20 cellular contexts compared by ENCODE assay signal in the genomic region with DNA sequence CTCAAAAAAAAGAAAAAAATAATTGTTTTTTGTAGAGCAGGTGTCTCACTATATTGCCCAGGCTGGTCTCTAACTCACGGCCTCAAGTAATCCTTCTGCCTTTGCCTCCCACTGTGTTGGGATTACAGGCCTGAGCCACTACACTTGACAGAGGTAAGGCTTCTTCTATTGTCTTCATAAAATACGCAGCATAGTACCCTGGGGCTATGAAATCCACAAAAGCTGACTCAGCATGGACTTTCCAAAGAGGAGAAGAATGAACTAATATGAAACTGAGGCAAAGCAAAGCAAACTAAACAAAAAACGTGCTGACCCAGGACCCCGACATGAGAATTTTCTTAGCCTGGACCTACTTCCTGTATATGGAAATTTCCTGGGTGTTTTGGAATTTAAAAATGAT. TPM values are rescaled to one million over a fixed set of nuclear protein-coding genes. Genes with fewer than 3 reads are reported as not detected.
"Had no signal": no experiment of that assay in that cellular context is flagged by ENCODE, and none has a peak within 500 bp of the region (broad histone marks: within the 10 kb centered on the region; RNA-seq: fewer than 3 reads in every experiment).

No MANE protein-coding gene starts in this region.

- H3K4me1 Mint-ChIP-seq: activated B cell treated with CpG ODN at 0.5 μM for 24 hours; activated naive CD4-positive, alpha-beta T cell treated with anti-CD3 and anti-CD28 coated beads, Interleukin-2, amount 50 U/mL, for 24 hours; stimulated activated effector memory CD8-positive, alpha-beta T cell treated with anti-CD3 and anti-CD28 coated beads, Interleukin-12 subunit alpha, Interleukin-12 subunit beta, amount 100 ng/mL, for 72 hours had no signal

- H3K27me3 ChIP-seq: ascending aorta, esophagus squamous epithelium, neutrophil, pancreas, upper lobe of left lung had no signal

- H3K4me3 Mint-ChIP-seq: activated B cell treated with CpG ODN at 0.5 μM for 24 hours; activated naive CD4-positive, alpha-beta T cell treated with anti-CD3 and anti-CD28 coated beads, Interleukin-2, amount 50 U/mL, for 24 hours; activated T-cell treated with anti-CD3 and anti-CD28 coated beads, Interleukin-2, amount 50 U/mL, for 72 hours; natural killer cell treated with Interleukin-12 subunit alpha and Interleukin-12 subunit beta and Interleukin-15 and Interleukin-18, amount 100 ng/mL, for 72 hours; stimulated activated effector memory CD8-positive, alpha-beta T cell treated with anti-CD3 and anti-CD28 coated beads, Interleukin-12 subunit alpha, Interleukin-12 subunit beta, amount 100 ng/mL, for 72 hours had no signal

- H3K4me1 ChIP-seq: ascending aorta, esophagus squamous epithelium had no signal

- H3K27me3 Mint-ChIP-seq: activated B cell treated with CpG ODN at 0.5 μM for 24 hours; activated naive CD4-positive, alpha-beta T cell treated with anti-CD3 and anti-CD28 coated beads, Interleukin-2, amount 50 U/mL, for 24 hours; natural killer cell treated with Interleukin-12 subunit alpha and Interleukin-12 subunit beta and Interleukin-15 and Interleukin-18, amount 100 ng/mL, for 72 hours had no signal

- H3K27ac Mint-ChIP-seq: activated B cell treated with CpG ODN at 0.5 μM for 24 hours; activated naive CD4-positive, alpha-beta T cell treated with anti-CD3 and anti-CD28 coated beads, Interleukin-2, amount 50 U/mL, for 24 hours; natural killer cell treated with Interleukin-12 subunit alpha and Interleukin-12 subunit beta and Interleukin-15 and Interleukin-18, amount 100 ng/mL, for 72 hours; stimulated activated effector memory CD8-positive, alpha-beta T cell treated with anti-CD3 and anti-CD28 coated beads, Interleukin-12 subunit alpha, Interleukin-12 subunit beta, amount 100 ng/mL, for 72 hours had no signal

- H3K9me3 Mint-ChIP-seq: activated B cell treated with CpG ODN at 0.5 μM for 24 hours; activated naive CD4-positive, alpha-beta T cell treated with anti-CD3 and anti-CD28 coated beads, Interleukin-2, amount 50 U/mL, for 24 hours; activated T-cell treated with anti-CD3 and anti-CD28 coated beads, Interleukin-2, amount 50 U/mL, for 72 hours; natural killer cell treated with Interleukin-12 subunit alpha and Interleukin-12 subunit beta and Interleukin-15 and Interleukin-18, amount 100 ng/mL, for 72 hours; stimulated activated effector memory CD8-positive, alpha-beta T cell treated with anti-CD3 and anti-CD28 coated beads, Interleukin-12 subunit alpha, Interleukin-12 subunit beta, amount 100 ng/mL, for 72 hours had no signal

- H3K27ac ChIP-seq: ascending aorta, esophagus squamous epithelium, neutrophil, thoracic aorta, upper lobe of left lung had no signal

- H3K4me3 ChIP-seq: ascending aorta, esophagus squamous epithelium, pancreas, smooth muscle cell, thoracic aorta, upper lobe of left lung had no signal

- DNase-seq: activated B cell treated with CpG ODN at 0.5 μM for 24 hours; activated CD4-positive, alpha-beta T cell treated with anti-CD3 and anti-CD28 coated beads for 4 hours; activated CD8-positive, alpha-beta memory T cell treated with anti-CD3 and anti-CD28 coated beads, Interleukin-2, amount 50 U/mL, for 4 hours; activated gamma-delta T cell; activated T-cell treated with anti-CD3 and anti-CD28 coated beads, Interleukin-2, amount 50 U/mL, for 72 hours; cerebellar nuclear complex; cortex of kidney; effector CD4-positive, alpha-beta T cell; esophagus squamous epithelium; left ventricle myocardium superior; stimulated activated CD4-positive, alpha-beta T cell treated with anti-CD3 and anti-CD28 coated beads, Interleukin-4, amount 100 ng/mL, for 1 hour; upper lobe of left lung had no signal

- H3K9me3 ChIP-seq: ascending aorta, esophagus squamous epithelium, neutrophil, pancreas, thoracic aorta, upper lobe of left lung had no signal

RNA-seq across cellular contexts. Expression of a gene that starts 49.8 kb away (rescaled TPM):
- total RNA-seq: activated B cell treated with CpG ODN at 0.5 μM for 24 hours; natural killer cell treated with Interleukin-12 subunit alpha and Interleukin-12 subunit beta and Interleukin-15 and Interleukin-18, amount 100 ng/mL, for 72 hours had no signal
